Comparison of ENCODE assay signal across 10 cellular contexts in the genomic region with DNA sequence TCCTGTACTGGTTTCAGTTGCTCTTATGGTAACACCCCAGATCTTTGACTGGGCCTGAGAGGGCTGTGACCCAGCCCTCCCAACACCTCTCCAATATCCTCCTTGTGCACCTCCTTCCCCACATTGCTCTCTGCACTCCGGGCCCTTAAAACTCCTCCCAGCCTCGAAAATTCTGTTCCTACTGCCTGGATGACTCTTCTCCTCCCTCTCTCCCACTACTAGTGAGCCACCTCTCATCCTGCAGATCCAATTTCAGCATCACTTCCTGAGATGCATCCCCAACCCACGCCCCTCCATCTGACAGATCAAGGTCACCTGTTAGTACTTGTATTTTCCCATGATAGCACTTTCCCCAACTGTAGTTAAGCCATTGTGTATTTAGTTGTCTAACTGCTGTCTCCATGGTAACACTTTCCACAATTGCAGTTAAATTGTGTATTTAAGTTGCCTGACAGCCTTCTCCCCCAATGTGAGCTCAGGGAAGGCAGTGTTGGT. TPM values are rescaled to one million over a fixed set of nuclear protein-coding genes. Genes with fewer than 3 reads are reported as not detected.
DNase-seq lines count a peak whose midpoint lies in the region; ATAC-seq and TF ChIP-seq lines count a peak whose summit lies in the region.
"Had no signal": no experiment of that assay in that cellular context is flagged by ENCODE, and none has a peak within 500 bp of the region (broad histone marks: within the 10 kb centered on the region; RNA-seq: fewer than 3 reads in every experiment).

No MANE protein-coding gene starts in this region.

- H3K27ac ChIP-seq in esophagus muscularis mucosa (replicated peaks in 1 of 4) (peak overlapping the region; percentile 83 to 97 (median 96)), thoracic aorta (peak overlapping the region; percentile 39 to 57), upper lobe of right lung (no peak overlapping the region), Karpas-422 (ENCODE audit: low read length) (no peak overlapping the region)
- H3K27ac ChIP-seq: stomach had no signal

- TF ChIP-seq EP300 in esophagus muscularis mucosa (IDR thresholded peaks at IDR 0.05) = no peak

- H3K36me3 ChIP-seq in esophagus muscularis mucosa (no peaks in the 10 kb centered on the region), thoracic aorta (no peaks in the 10 kb centered on the region), upper lobe of right lung (no peaks in the 10 kb centered on the region), Karpas-422 (ENCODE audit: insufficient read depth, low read length) (no peaks in the 10 kb centered on the region)
- H3K36me3 ChIP-seq: stomach had no signal

- no peak for TF ChIP-seq POLR2A in esophagus muscularis mucosa (IDR thresholded peaks at IDR 0.05; ENCODE audit: low read depth)

- ATAC-seq in thoracic aorta (ENCODE audit: insufficient number of reproducible peaks, low FRiP score, low read depth) (no peak), HG02623 (IDR thresholded peaks at IDR 0.05; ENCODE audit: unreplicated experiment) (no peak), upper lobe of right lung (no peak)

- whole genome bisulfite sequencing in esophagus muscularis mucosa = 16% methylated on average over 3 of the region's 3 CpGs

- H3K27me3 ChIP-seq in esophagus muscularis mucosa (no peaks in the 10 kb centered on the region), thoracic aorta (replicated peaks; ENCODE audit: insufficient read depth) (no peaks in the 10 kb centered on the region), upper lobe of right lung (no peaks in the 10 kb centered on the region), Karpas-422 (ENCODE audit: low read length) (no peaks in the 10 kb centered on the region)
- H3K27me3 ChIP-seq: stomach had no signal

- H4K20me1 ChIP-seq in Karpas-422 (ENCODE audit: insufficient read depth, low read depth, low read length) = no peaks in the 10 kb centered on the region

- H3K79me2 ChIP-seq in Karpas-422 (ENCODE audit: low read length) = no peaks in the 10 kb centered on the region

- intact Hi-C loops in esophagus muscularis mucosa (cut with DNase I) (no loop called here), upper lobe of right lung (cut with DNase I) (no loop called here)

- DNase-seq in NCI-H128 (lab: John Stamatoyannopoulos, UW; ENCODE audit: unreplicated experiment) (peak; percentile 60), NCI-H748 treated with DMSO at 0.1 percent for 48 hours (lab: John Stamatoyannopoulos, UW) (peak; percentile 99), esophagus muscularis mucosa (ENCODE audit: extremely low spot score) (no peak), thoracic aorta (ENCODE audit: low spot score) (no peak), upper lobe of right lung (no peak), Karpas-422 (no peak)
- DNase-seq: GF-D8, stomach, T-helper 9 cell had no signal

- H3K4me1 ChIP-seq in esophagus muscularis mucosa = peaks cover 0 to 99% (median 92%) of the 10 kb centered on the region in 4 donors
- peaks cover 14 to 47% of the 10 kb centered on the region in 2 donors for H3K4me1 ChIP-seq in thoracic aorta (ENCODE audit: control insufficient read depth in 1 of 2, low read depth in 2 of 2)
- no peaks in the 10 kb centered on the region for H3K4me1 ChIP-seq in upper lobe of right lung
- no peaks in the 10 kb centered on the region for H3K4me1 ChIP-seq in Karpas-422 (ENCODE audit: low read length)

- no peak overlapping the region for H3K9ac ChIP-seq in Karpas-422 (ENCODE audit: low read length)

- no peaks in the 10 kb centered on the region for H3K9me3 ChIP-seq in esophagus muscularis mucosa
- H3K9me3 ChIP-seq in thoracic aorta = no peaks in the 10 kb centered on the region
- no peaks in the 10 kb centered on the region for H3K9me3 ChIP-seq in upper lobe of right lung
- H3K9me3 ChIP-seq in Karpas-422 (ENCODE audit: low read length) = no peaks in the 10 kb centered on the region
- H3K9me3 ChIP-seq: stomach had no signal

- no peak overlapping the region for H3K4me3 ChIP-seq in esophagus muscularis mucosa
- H3K4me3 ChIP-seq in thoracic aorta = no peak overlapping the region
- H3K4me3 ChIP-seq in upper lobe of right lung = no peak overlapping the region
- H3K4me3 ChIP-seq in Karpas-422 (ENCODE audit: low read length) = no peak overlapping the region
- H3K4me3 ChIP-seq: stomach had no signal

- TF ChIP-seq CTCF in esophagus muscularis mucosa (IDR thresholded peaks at IDR 0.05) (no peak), thoracic aorta (IDR thresholded peaks at IDR 0.05) (no peak), upper lobe of right lung (IDR thresholded peaks at IDR 0.05) (no peak)

- H3K4me2 ChIP-seq in Karpas-422 (ENCODE audit: low read depth, low read length, poor library complexity, severe bottlenecking) = no peak overlapping the region

- H3K9me2 ChIP-seq in Karpas-422 (replicated peaks; ENCODE audit: insufficient read depth, low read length) = no peaks in the 10 kb centered on the region

- no peak overlapping the region for H2AFZ ChIP-seq in Karpas-422 (ENCODE audit: low read length)

RNA-seq across cellular contexts. Expression of a gene that starts 11.5 kb away (rescaled TPM):
- total RNA-seq in esophagus muscularis mucosa (100 to 1,000 TPM; 169 to 275 (median 195) TPM), thoracic aorta (10 to 100 TPM; 36.0 to 62.4 TPM), upper lobe of right lung (6.5 TPM)
- total RNA-seq in Karpas-422 (2014; rRNA removed; shearing (Covaris generic); ENCODE audit: low replicate concordance) = 1.5 and 1.7 TPM in 2 replicates

Comparison
In these comparisons a context has a peak if more than half of its experiments do, and no peak if none do; other contexts are left out.
1. DNase-seq: peak in NCI-H128 (single experiment) and NCI-H748 treated with DMSO at 0.1 percent for 48 hours (single experiment); none in esophagus muscularis mucosa (single experiment), thoracic aorta (single experiment), upper lobe of right lung (single experiment) and Karpas-422 (single experiment).
2. H3K27ac ChIP-seq: peak in esophagus muscularis mucosa (4 of 4) and thoracic aorta (2 of 2); none in upper lobe of right lung (single experiment) and Karpas-422 (single experiment).